ENCODE assay signal across 1 cellular context in genomic region chr19:32287086-32287485, GRCh38.
TF ChIP-seq lines count a peak whose summit lies in the region.

No MANE protein-coding gene starts in this region.

TF ChIP-seq in HepG2, 621 proteins besides CTCF, POLR2A, EP300 and RAD21:
- TF ChIP-seq KAT2B (IDR thresholded peaks at IDR 0.05; ENCODE audit: borderline replicate concordance, low read depth, low read length) (no peak), RXRA (CRISPR knock-in tag; IDR thresholded peaks at IDR 0.05) (no peak), FUBP1 (CRISPR knock-in tag; IDR thresholded peaks at IDR 0.05; ENCODE audit: borderline replicate concordance) (no peak), DNMT1 (CRISPR knock-in tag; IDR thresholded peaks at IDR 0.05) (no peak), ZBTB46 (CRISPR knock-in tag; IDR thresholded peaks at IDR 0.05; ENCODE audit: borderline replicate concordance) (no peak), SPEN (CRISPR knock-in tag; IDR thresholded peaks at IDR 0.05; ENCODE audit: low read depth) (no peak)
